In genomic region chr17:28549274-28550132, GRCh38 we compare ENCODE assay signal across 10 cellular contexts. TPM values are rescaled to one million over a fixed set of nuclear protein-coding genes. Genes with fewer than 3 reads are reported as not detected.
A peak's percentile ranks its signal among the peaks of the same experiment; 100 is the strongest.
DNase-seq lines count a peak whose midpoint lies in the region; ATAC-seq and TF ChIP-seq lines count a peak whose summit lies in the region.
"Had no signal": no experiment of that assay in that cellular context is flagged by ENCODE, and none has a peak within 500 bp of the region (broad histone marks: within the 10 kb centered on the region; RNA-seq: fewer than 3 reads in every experiment).

No MANE protein-coding gene starts in this region.

- peak; percentile 28 for ATAC-seq in GM19025 (IDR thresholded peaks at IDR 0.05; ENCODE audit: low read depth, unreplicated experiment)
- no peak for ATAC-seq in GM19455 (IDR thresholded peaks at IDR 0.05; ENCODE audit: unreplicated experiment)
- no peak for ATAC-seq in GM21390 (IDR thresholded peaks at IDR 0.05; ENCODE audit: unreplicated experiment)
- no peak for ATAC-seq in GM21723 (IDR thresholded peaks at IDR 0.05; ENCODE audit: unreplicated experiment)
- ATAC-seq: left colon had no signal

- DNase-seq in NCI-H82 (lab: John Stamatoyannopoulos, UW) (peak; percentile 99), Caco-2 (no peak)
- DNase-seq in activated effector memory CD4-positive, alpha-beta T cell treated with anti-CD3 and anti-CD28 coated beads, Interleukin-2, amount 50 U/mL, for 16 hours, result peak; percentile 84
- DNase-seq in stimulated activated CD4-positive, alpha-beta T cell treated with anti-CD3 and anti-CD28 coated beads, Interleukin-4, amount 100 ng/mL, for 24 hours, result peak; percentile 51
- DNase-seq: upper lobe of left lung had no signal

- H3K27ac Mint-ChIP-seq in Caco-2 (ENCODE audit: unreplicated experiment), result no peak overlapping the region

- no peaks in the 10 kb centered on the region for H3K9me3 ChIP-seq in Caco-2
- H3K9me3 ChIP-seq: upper lobe of left lung had no signal

- CTCF ChIA-PET in Caco-2 (lab: Charles Lee), result interaction anchor here (0.5 to 1.5 kb wide), 4 partner anchors 22 to 174 kb away, joined by 3 to 7 read pairs (median 4); partner anchors contain the start of gene PIGS

- H3K4me1 ChIP-seq in Caco-2, result peaks cover 28% of the 10 kb centered on the region

- H3K9me3 Mint-ChIP-seq in Caco-2 (ENCODE audit: unreplicated experiment), result no peaks in the 10 kb centered on the region

- peaks cover 26% of the 10 kb centered on the region for H3K36me3 Mint-ChIP-seq in Caco-2 (ENCODE audit: insufficient read depth, unreplicated experiment)

- POLR2A ChIA-PET in Caco-2 (lab: Charles Lee), result no interaction called here

- H3K36me3 ChIP-seq in Caco-2 (ENCODE audit: control insufficient read depth, insufficient read depth, low read length), result no peaks in the 10 kb centered on the region; the same call in 1 of the 2 replicates

- no peak overlapping the region for H3K4me3 ChIP-seq in Caco-2 (ENCODE audit: low read depth, low read length)
- H3K4me3 ChIP-seq: upper lobe of left lung had no signal

- BruUV-seq in Caco-2 (replicated peaks; lab: Mats Ljungman, UMichigan), result no TSS peak

- intact Hi-C loops in Caco-2 (cut with micrococcal nuclease; ENCODE audit: unreplicated experiment), result loop anchor here (2.0 to 10.0 kb wide), 4 partner anchors 55 to 185 kb away; partner anchors contain the start of gene SEBOX

- H3K27me3 Mint-ChIP-seq in Caco-2 (ENCODE audit: insufficient read depth, unreplicated experiment), result no peaks in the 10 kb centered on the region

- peaks cover 33% of the 10 kb centered on the region for H3K4me1 Mint-ChIP-seq in Caco-2 (ENCODE audit: low read depth, unreplicated experiment)

- no peak for TF ChIP-seq CTCF in Caco-2 (IDR thresholded peaks at IDR 0.05; ENCODE audit: insufficient read depth in 1 of 2, low read depth in 1 of 2, low read length in 1 of 2, severe bottlenecking in 1 of 2, unreplicated experiment in 1 of 2)

- H3K4me3 Mint-ChIP-seq in Caco-2 (ENCODE audit: unreplicated experiment), result no peak overlapping the region

- no peaks in the 10 kb centered on the region for H3K27me3 ChIP-seq in Caco-2 (replicated peaks; ENCODE audit: control insufficient read depth, insufficient read depth, low read length)
- H3K27me3 ChIP-seq: upper lobe of left lung had no signal

RNA-seq across cellular contexts. Expression of gene UNC119, which starts 2.9 kb away (rescaled TPM):
- 40.5 and 41.3 TPM in 2 replicates for total RNA-seq in Caco-2 (2022)

RNA-seq across cellular contexts. Expression of gene PIGS, which starts 21.8 kb away (rescaled TPM):
- 78.2 and 99.6 TPM in 2 replicates for total RNA-seq in Caco-2 (2022)

RNA-seq across cellular contexts. Expression of gene ALDOC, which starts 27.2 kb away (rescaled TPM):
- 16.3 and 17.7 TPM in 2 replicates for total RNA-seq in Caco-2 (2022)

RNA-seq across cellular contexts. Expression of gene FOXN1, which starts 43.4 kb away (rescaled TPM):
- 0.26 and 0.48 TPM in 2 replicates for total RNA-seq in Caco-2 (2022)

RNA-seq across cellular contexts. Expression of gene SPAG5, which starts 49.3 kb away (rescaled TPM):
- total RNA-seq in Caco-2 (2022), result 113 TPM in 2 replicates

Comparison
In these comparisons a context has a peak if more than half of its experiments do, and no peak if none do; other contexts are left out.
1. DNase-seq: peak in NCI-H82 (single experiment), activated effector memory CD4-positive, alpha-beta T cell treated with anti-CD3 and anti-CD28 coated beads, Interleukin-2, amount 50 U/mL, for 16 hours (single experiment) and stimulated activated CD4-positive, alpha-beta T cell treated with anti-CD3 and anti-CD28 coated beads, Interleukin-4, amount 100 ng/mL, for 24 hours (single experiment); none in Caco-2 (0 of 2).